In the genomic region with DNA sequence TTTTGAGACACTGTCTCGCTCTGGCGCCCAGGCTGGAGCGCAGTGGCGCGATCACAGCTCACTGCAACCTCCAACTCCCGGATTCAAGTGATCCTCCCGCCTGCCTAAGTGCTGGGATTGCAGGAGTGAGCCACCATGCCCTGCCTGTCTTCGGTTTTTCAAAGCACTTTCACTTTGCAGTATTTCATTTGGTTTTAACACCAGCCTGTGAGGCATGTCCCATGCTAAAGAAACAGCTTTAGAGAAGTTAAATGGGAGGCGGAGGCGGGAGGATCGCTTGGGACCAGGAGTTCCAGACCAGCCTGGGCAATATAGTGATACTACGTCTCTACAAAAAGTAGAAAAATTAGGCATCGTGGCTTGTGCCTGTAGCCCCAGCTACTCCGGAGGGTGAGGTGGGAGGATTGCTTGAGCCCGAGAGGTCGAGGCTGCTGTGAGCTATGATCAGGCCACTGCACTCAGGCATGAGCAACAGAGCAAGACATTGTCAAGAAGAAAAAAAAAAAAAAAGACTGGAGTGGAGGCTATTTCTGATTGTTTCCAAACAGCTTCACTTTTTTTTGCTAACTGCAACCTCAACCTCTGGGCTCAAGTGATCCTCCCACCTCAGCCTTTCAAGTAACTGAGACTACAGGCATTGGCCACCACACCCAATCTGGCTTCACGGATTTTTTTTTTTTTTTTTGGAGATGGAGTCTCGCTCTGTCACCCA, we compare ENCODE assay signal across 2 cellular contexts.
TF ChIP-seq lines count a peak whose summit lies in the region.

No MANE protein-coding gene starts in this region.

TF ChIP-seq in IMR-90, 13 proteins besides CTCF, POLR2A, EP300 and RAD21:
- TF ChIP-seq CHD1 (IDR thresholded peaks at IDR 0.05; ENCODE audit: low read depth, low read length) (no peak), CEBPB (IDR thresholded peaks at IDR 0.05; ENCODE audit: low read depth, low read length) (no peak), BHLHE40 (IDR thresholded peaks at IDR 0.05; ENCODE audit: low read depth, low read length) (no peak), MXI1 (IDR thresholded peaks at IDR 0.05; ENCODE audit: borderline replicate concordance, low read depth, low read length) (no peak), RCOR1 (IDR thresholded peaks at IDR 0.05; ENCODE audit: insufficient replicate concordance, low read length) (no peak)
- TF ChIP-seq, protein P1, sequence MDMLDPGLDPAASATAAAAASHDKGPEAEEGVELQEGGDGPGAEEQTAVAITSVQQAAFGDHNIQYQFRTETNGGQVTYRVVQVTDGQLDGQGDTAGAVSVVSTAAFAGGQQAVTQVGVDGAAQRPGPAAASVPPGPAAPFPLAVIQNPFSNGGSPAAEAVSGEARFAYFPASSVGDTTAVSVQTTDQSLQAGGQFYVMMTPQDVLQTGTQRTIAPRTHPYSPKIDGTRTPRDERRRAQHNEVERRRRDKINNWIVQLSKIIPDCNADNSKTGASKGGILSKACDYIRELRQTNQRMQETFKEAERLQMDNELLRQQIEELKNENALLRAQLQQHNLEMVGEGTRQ (IDR thresholded peaks at IDR 0.05; ENCODE audit: low read depth, low read length) = no peak

TF ChIP-seq in liver, 16 proteins besides CTCF, POLR2A, EP300 and RAD21:
- TF ChIP-seq GABPA (IDR thresholded peaks at IDR 0.05 in 1 of 2, conservative IDR thresholded peaks at IDR 0.05 in 1 of 2) (no peak), FOXA1 (IDR thresholded peaks at IDR 0.05) (no peak), NR2F2 (IDR thresholded peaks at IDR 0.05) (no peak), FOXA2 (IDR thresholded peaks at IDR 0.05) (no peak), RXRA (IDR thresholded peaks at IDR 0.05) (no peak), REST (IDR thresholded peaks at IDR 0.05) (no peak), HNF4A (conservative IDR thresholded peaks at IDR 0.05) (no peak), TAF1 (conservative IDR thresholded peaks at IDR 0.05) (no peak), JUND (IDR thresholded peaks at IDR 0.05) (no peak), MAX (IDR thresholded peaks at IDR 0.05) (no peak), YY1 (IDR thresholded peaks at IDR 0.05) (no peak), EGR1 (IDR thresholded peaks at IDR 0.05; ENCODE audit: low read depth in 2 of 2) (no peak), HNF4G (IDR thresholded peaks at IDR 0.05) (no peak), SP1 (IDR thresholded peaks at IDR 0.05) (no peak)
- TF ChIP-seq, protein P2, sequence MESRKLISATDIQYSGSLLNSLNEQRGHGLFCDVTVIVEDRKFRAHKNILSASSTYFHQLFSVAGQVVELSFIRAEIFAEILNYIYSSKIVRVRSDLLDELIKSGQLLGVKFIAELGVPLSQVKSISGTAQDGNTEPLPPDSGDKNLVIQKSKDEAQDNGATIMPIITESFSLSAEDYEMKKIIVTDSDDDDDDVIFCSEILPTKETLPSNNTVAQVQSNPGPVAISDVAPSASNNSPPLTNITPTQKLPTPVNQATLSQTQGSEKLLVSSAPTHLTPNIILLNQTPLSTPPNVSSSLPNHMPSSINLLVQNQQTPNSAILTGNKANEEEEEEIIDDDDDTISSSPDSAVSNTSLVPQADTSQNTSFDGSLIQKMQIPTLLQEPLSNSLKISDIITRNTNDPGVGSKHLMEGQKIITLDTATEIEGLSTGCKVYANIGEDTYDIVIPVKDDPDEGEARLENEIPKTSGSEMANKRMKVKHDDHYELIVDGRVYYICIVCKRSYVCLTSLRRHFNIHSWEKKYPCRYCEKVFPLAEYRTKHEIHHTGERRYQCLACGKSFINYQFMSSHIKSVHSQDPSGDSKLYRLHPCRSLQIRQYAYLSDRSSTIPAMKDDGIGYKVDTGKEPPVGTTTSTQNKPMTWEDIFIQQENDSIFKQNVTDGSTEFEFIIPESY (IDR thresholded peaks at IDR 0.05) = no peak
- TF ChIP-seq, protein P3, sequence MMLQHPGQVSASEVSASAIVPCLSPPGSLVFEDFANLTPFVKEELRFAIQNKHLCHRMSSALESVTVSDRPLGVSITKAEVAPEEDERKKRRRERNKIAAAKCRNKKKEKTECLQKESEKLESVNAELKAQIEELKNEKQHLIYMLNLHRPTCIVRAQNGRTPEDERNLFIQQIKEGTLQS (IDR thresholded peaks at IDR 0.05) = no peak
